In genomic region chr2:72719416-72719815, GRCh38 we compare ENCODE assay signal across 18 cellular contexts.
DNase-seq lines count a peak whose midpoint lies in the region; ATAC-seq and TF ChIP-seq lines count a peak whose summit lies in the region.
"Had no signal": no experiment of that assay in that cellular context is flagged by ENCODE, and none has a peak within 500 bp of the region (broad histone marks: within the 10 kb centered on the region; RNA-seq: fewer than 3 reads in every experiment).

No MANE protein-coding gene starts in this region.

- H3K27ac Mint-ChIP-seq in activated T-cell treated with anti-CD3 and anti-CD28 coated beads, Interleukin-2, amount 50 U/mL, for 72 hours = no peak overlapping the region
- no peak overlapping the region for H3K27ac Mint-ChIP-seq in T-helper 2 cell treated with Interferon-gamma antibody and Interleukin-4, amounts not matched to agents 5 μg/mL and 100 μg/mL, for 36 hours

- no peak overlapping the region for H3K27ac ChIP-seq in HEK293 (ENCODE audit: extremely low read depth, low read depth, low read length)
- H3K27ac ChIP-seq: HL-60, prostate gland, suprapubic skin had no signal

- no peak for TF ChIP-seq CTCF in AG09319 (IDR thresholded peaks at IDR 0.05; ENCODE audit: low read depth, low read length)
- TF ChIP-seq CTCF in HEK293 (tag by site-specific recombination; IDR thresholded peaks at IDR 0.05) = no peak

- no peaks in the 10 kb centered on the region for H3K27me3 Mint-ChIP-seq in activated T-cell treated with anti-CD3 and anti-CD28 coated beads, Interleukin-2, amount 50 U/mL, for 72 hours (ENCODE audit: low read depth)
- H3K27me3 Mint-ChIP-seq in T-helper 2 cell treated with Interferon-gamma antibody and Interleukin-4, amounts not matched to agents 5 μg/mL and 100 μg/mL, for 36 hours (ENCODE audit: low read depth) = no peaks in the 10 kb centered on the region

- no peaks in the 10 kb centered on the region for H3K9me3 Mint-ChIP-seq in activated T-cell treated with anti-CD3 and anti-CD28 coated beads, Interleukin-2, amount 50 U/mL, for 72 hours
- no peaks in the 10 kb centered on the region for H3K9me3 Mint-ChIP-seq in T-helper 2 cell treated with Interferon-gamma antibody and Interleukin-4, amounts not matched to agents 5 μg/mL and 100 μg/mL, for 36 hours

- H3K36me3 Mint-ChIP-seq in activated T-cell treated with anti-CD3 and anti-CD28 coated beads, Interleukin-2, amount 50 U/mL, for 72 hours (ENCODE audit: insufficient read depth in 2 of 2) = no peaks in the 10 kb centered on the region
- H3K36me3 Mint-ChIP-seq in T-helper 2 cell treated with Interferon-gamma antibody and Interleukin-4, amounts not matched to agents 5 μg/mL and 100 μg/mL, for 36 hours (ENCODE audit: low read depth) = no peaks in the 10 kb centered on the region

- H3K4me3 Mint-ChIP-seq in activated T-cell treated with anti-CD3 and anti-CD28 coated beads, Interleukin-2, amount 50 U/mL, for 72 hours = no peak overlapping the region
- H3K4me3 Mint-ChIP-seq in T-helper 2 cell treated with Interferon-gamma antibody and Interleukin-4, amounts not matched to agents 5 μg/mL and 100 μg/mL, for 36 hours = no peak overlapping the region

- H3K9me3 ChIP-seq in HEK293 (ENCODE audit: control insufficient read depth, insufficient read depth, low read depth, low read length) = no peaks in the 10 kb centered on the region
- H3K9me3 ChIP-seq: prostate gland, suprapubic skin had no signal

- DNase-seq in AG09319 (ENCODE audit: extremely low read depth, low read depth) = peak; percentile 14
- DNase-seq in astrocyte of the hippocampus (ENCODE audit: low read depth, low spot score) = peak; percentile 11
- peak; percentile 52 for DNase-seq in iris pigment epithelial cell (ENCODE audit: low read depth)
- no peak for DNase-seq in activated T-cell treated with anti-CD3 and anti-CD28 coated beads, Interleukin-2, amount 50 U/mL, for 72 hours
- DNase-seq in T-helper 2 cell treated with Interferon-gamma antibody and Interleukin-4, amounts not matched to agents 5 μg/mL and 100 μg/mL, for 36 hours (ENCODE audit: low spot score) = no peak
- DNase-seq: activated CD8-positive, alpha-beta memory T cell treated with anti-CD3 and anti-CD28 coated beads, Interleukin-2, amount 50 U/mL, for 48 hours; C1 segment of cervical spinal cord; erythroblast; NCI-H2081; T1000 had no signal

- peaks cover 6 to 10% of the 10 kb centered on the region in 2 experiments; a peak in 2 of 3 replicates for H3K36me3 ChIP-seq in HEK293 (ENCODE audit: control insufficient read depth in 2 of 2, insufficient read depth in 1 of 2, low read length in 2 of 2)
- H3K36me3 ChIP-seq: prostate gland had no signal

- CTCF ChIA-PET in HEK293 (lab: Yijun Ruan, JAX) = interaction anchor here (0.6 to 1.0 kb wide), 6 partner anchors 23 to 1029 kb away, joined by 3 read pairs; no protein-coding TSS in a partner anchor

- POLR2A ChIA-PET in HEK293 (lab: Yijun Ruan, JAX) = no interaction called here

- no peaks in the 10 kb centered on the region for H3K4me1 Mint-ChIP-seq in activated T-cell treated with anti-CD3 and anti-CD28 coated beads, Interleukin-2, amount 50 U/mL, for 72 hours (ENCODE audit: low read depth)
- no peaks in the 10 kb centered on the region for H3K4me1 Mint-ChIP-seq in T-helper 2 cell treated with Interferon-gamma antibody and Interleukin-4, amounts not matched to agents 5 μg/mL and 100 μg/mL, for 36 hours (ENCODE audit: low read depth)

- no peak overlapping the region for H3K4me3 ChIP-seq in HEK293 (ENCODE audit: low read depth, low read length)
- H3K4me3 ChIP-seq: lung, prostate gland, suprapubic skin had no signal

- H3K4me1 ChIP-seq in HEK293 (ENCODE audit: control insufficient read depth, insufficient read depth, low read length) = peaks cover 31% of the 10 kb centered on the region
- H3K4me1 ChIP-seq: prostate gland had no signal

- ATAC-seq in activated T-cell treated with anti-CD3 and anti-CD28 coated beads, Interleukin-2, amount 50 U/mL, for 72 hours (replicated peaks in 1 of 2) = no peak
- no peak for ATAC-seq in GM18519 (IDR thresholded peaks at IDR 0.05; ENCODE audit: low FRiP score, unreplicated experiment)
- ATAC-seq in HG03378 (IDR thresholded peaks at IDR 0.05; ENCODE audit: unreplicated experiment) = no peak
- ATAC-seq: Panc1 had no signal

TF ChIP-seq in HEK293, 187 proteins besides CTCF, POLR2A, EP300 and RAD21:
- peak; percentile 77 for TF ChIP-seq PRDM6 (tag by site-specific recombination; IDR thresholded peaks at IDR 0.05)
- TF ChIP-seq ZBTB17 (tag by site-specific recombination; IDR thresholded peaks at IDR 0.05) = 0 out of 2 replicates have a peak, but pooled peaks have one; percentile 31
- TF ChIP-seq ZSCAN5A (tag by site-specific recombination; IDR thresholded peaks at IDR 0.05) = no peak
- peak; percentile 92 for TF ChIP-seq SP7 (tag by site-specific recombination; IDR thresholded peaks at IDR 0.05)
- no peak for TF ChIP-seq ZNF221 (tag by site-specific recombination; IDR thresholded peaks at IDR 0.05; ENCODE audit: borderline replicate concordance)
- TF ChIP-seq ZNF335 (tag by site-specific recombination; conservative IDR thresholded peaks at IDR 0.05) = 0 out of 2 replicates have a peak, but pooled peaks have one; percentile 12

Comparison
In these comparisons a context has a peak if more than half of its experiments do, and no peak if none do; other contexts are left out.
1. DNase-seq: peak in AG09319 (single experiment), astrocyte of the hippocampus (single experiment) and iris pigment epithelial cell (single experiment); none in activated T-cell treated with anti-CD3 and anti-CD28 coated beads, Interleukin-2, amount 50 U/mL, for 72 hours (0 of 2) and T-helper 2 cell treated with Interferon-gamma antibody and Interleukin-4, amounts not matched to agents 5 μg/mL and 100 μg/mL, for 36 hours (single experiment).